10 cellular contexts compared by ENCODE assay signal in genomic region chr2:161138429-161138828, GRCh38. TPM values are rescaled to one million over a fixed set of nuclear protein-coding genes. Genes with fewer than 3 reads are reported as not detected.
DNase-seq lines count a peak whose midpoint lies in the region; ATAC-seq and TF ChIP-seq lines count a peak whose summit lies in the region.
"Had no signal": no experiment of that assay in that cellular context is flagged by ENCODE, and none has a peak within 500 bp of the region (broad histone marks: within the 10 kb centered on the region; RNA-seq: fewer than 3 reads in every experiment).

No MANE protein-coding gene starts in this region.

- TF ChIP-seq CTCF in breast epithelium (IDR thresholded peaks at IDR 0.05) (no peak), MCF 10A (IDR thresholded peaks at IDR 0.05; ENCODE audit: unreplicated experiment) (no peak), Peyer's patch (IDR thresholded peaks at IDR 0.05) (no peak), fibroblast of villous mesenchyme (IDR thresholded peaks at IDR 0.05; ENCODE audit: insufficient read depth, low read depth, low read length) (no peak), thyroid gland (IDR thresholded peaks at IDR 0.05) (no peak), neural progenitor cell (IDR thresholded peaks at IDR 0.05) (no peak)

- POLR2A ChIA-PET in MCF 10A (lab: Yijun Ruan, JAX) = interaction anchor here (0.9 to 1.1 kb wide), 2 partner anchors 14 to 59 kb away, joined by 4 to 6 read pairs; no protein-coding TSS in a partner anchor

- intact Hi-C loops in breast epithelium (cut with DNase I; ENCODE audit: low total_unique reads) (no loop called here), MCF 10A (cut with micrococcal nuclease) (no loop called here), thyroid gland (cut with DNase I) (no loop called here)

- TF ChIP-seq POLR2A in breast epithelium (IDR thresholded peaks at IDR 0.05) (no peak), Peyer's patch (IDR thresholded peaks at IDR 0.05) (no peak), thyroid gland (IDR thresholded peaks at IDR 0.05) (no peak)

- 71 to 90% methylated on average over 2 of the region's 2 CpGs for WGBS in thyroid gland, 2 donors

- no peak overlapping the region for H3K4me2 ChIP-seq in neural progenitor cell

- CTCF ChIA-PET in MCF 10A (lab: Yijun Ruan, JAX) = interaction anchor here (0.7 kb wide), 1 partner anchor 164 kb away, joined by 3 read pairs; no protein-coding TSS in a partner anchor

- H3K9me3 ChIP-seq in breast epithelium = no peaks in the 10 kb centered on the region
- no peaks in the 10 kb centered on the region for H3K9me3 ChIP-seq in Peyer's patch
- H3K9me3 ChIP-seq in thyroid gland = no peaks in the 10 kb centered on the region
- H3K9me3 ChIP-seq in neural progenitor cell (ENCODE audit: low read depth) = no peaks in the 10 kb centered on the region
- H3K9me3 ChIP-seq: prostate gland had no signal

- DNase-seq in breast epithelium (ENCODE audit: low spot score in 2 of 2) (no peak), MCF 10A (ENCODE audit: unreplicated experiment) (no peak), Peyer's patch (peak in 1 of 3 donors; percentile 52), fibroblast of villous mesenchyme (ENCODE audit: low read depth) (no peak), thyroid gland (no peak), neural progenitor cell (ENCODE audit: low spot score) (no peak), GF-D8 (lab: John Stamatoyannopoulos, UW) (no peak)
- DNase-seq: foreskin fibroblast had no signal

- no peak for ATAC-seq in HG03442 (IDR thresholded peaks at IDR 0.05; ENCODE audit: unreplicated experiment)

- no peaks in the 10 kb centered on the region for H3F3A ChIP-seq in neural progenitor cell (ENCODE audit: low read depth)

- H3K36me3 Mint-ChIP-seq in MCF 10A (ENCODE audit: insufficient read depth, unreplicated experiment) = no peaks in the 10 kb centered on the region
- no peaks in the 10 kb centered on the region for H3K36me3 Mint-ChIP-seq in neural progenitor cell

- no peaks in the 10 kb centered on the region for H3K79me2 ChIP-seq in neural progenitor cell (ENCODE audit: low read depth)

- H3K27ac Mint-ChIP-seq in MCF 10A (ENCODE audit: low read depth, unreplicated experiment) = no peak overlapping the region
- H3K27ac Mint-ChIP-seq in neural progenitor cell = no peak overlapping the region

- H3K9me3 Mint-ChIP-seq in MCF 10A (ENCODE audit: unreplicated experiment) = peaks cover 6% of the 10 kb centered on the region
- H3K9me3 Mint-ChIP-seq in neural progenitor cell = peaks cover 6% of the 10 kb centered on the region

- H3K27ac ChIP-seq in breast epithelium (peak overlapping the region; percentile 62 to 83), Peyer's patch (peak overlapping the region; percentile 28 to 78 (median 60)), thyroid gland (peak overlapping the region; percentile 27 to 48 (median 31)), neural progenitor cell (no peak overlapping the region)

- H3K27me3 Mint-ChIP-seq in MCF 10A (ENCODE audit: insufficient read depth, unreplicated experiment) (no peaks in the 10 kb centered on the region), neural progenitor cell (ENCODE audit: insufficient read depth, low read depth) (peaks cover 3% of the 10 kb centered on the region)

- peaks cover 0 to 7% of the 10 kb centered on the region in 2 donors for H3K4me1 ChIP-seq in breast epithelium
- no peaks in the 10 kb centered on the region for H3K4me1 ChIP-seq in Peyer's patch
- peaks cover 43% of the 10 kb centered on the region in 2 donors for H3K4me1 ChIP-seq in thyroid gland
- peaks cover 3% of the 10 kb centered on the region for H3K4me1 ChIP-seq in neural progenitor cell

- no TSS peak for BruUV-seq in MCF 10A (replicated peaks; lab: Mats Ljungman, UMichigan)

- H4K20me1 ChIP-seq in neural progenitor cell (ENCODE audit: low read depth) = no peaks in the 10 kb centered on the region

- H3K4me3 ChIP-seq in breast epithelium (peak overlapping the region in 2 of 3 donors; percentile 40 to 60), Peyer's patch (peak overlapping the region; percentile 3 to 44 (median 38)), fibroblast of villous mesenchyme (ENCODE audit: low read depth, low read length) (peak overlapping the region; percentile 31), thyroid gland (replicated peaks in 1 of 3) (no peak overlapping the region), neural progenitor cell (no peak overlapping the region)
- H3K4me3 ChIP-seq: prostate gland had no signal

- H3K4me1 Mint-ChIP-seq in MCF 10A (ENCODE audit: insufficient read depth, unreplicated experiment) = peaks cover 24% of the 10 kb centered on the region
- H3K4me1 Mint-ChIP-seq in neural progenitor cell = peaks cover 7% of the 10 kb centered on the region

- H2AFZ ChIP-seq in neural progenitor cell (replicated peaks) = no peak overlapping the region

- H3K9ac ChIP-seq in neural progenitor cell = no peak overlapping the region

- H3K27me3 ChIP-seq in breast epithelium = no peaks in the 10 kb centered on the region
- no peaks in the 10 kb centered on the region for H3K27me3 ChIP-seq in Peyer's patch
- H3K27me3 ChIP-seq in thyroid gland = no peaks in the 10 kb centered on the region
- no peaks in the 10 kb centered on the region for H3K27me3 ChIP-seq in neural progenitor cell

- H3K4me3 Mint-ChIP-seq in MCF 10A (ENCODE audit: unreplicated experiment) (no peak overlapping the region), neural progenitor cell (no peak overlapping the region)

- H3K36me3 ChIP-seq in breast epithelium = no peaks in the 10 kb centered on the region
- H3K36me3 ChIP-seq in Peyer's patch = no peaks in the 10 kb centered on the region
- H3K36me3 ChIP-seq in thyroid gland = no peaks in the 10 kb centered on the region
- no peaks in the 10 kb centered on the region for H3K36me3 ChIP-seq in neural progenitor cell
- H3K36me3 ChIP-seq: prostate gland had no signal

RNA-seq across cellular contexts. Expression of gene TANK, which starts 21.8 kb away (rescaled TPM):
- total RNA-seq in breast epithelium = 100 to 1,000 TPM; 128 to 242 (median 166) TPM
- total RNA-seq in MCF 10A (2022) = 62.0 and 79.6 TPM in 2 replicates
- total RNA-seq in Peyer's patch = 10 to 100 TPM; 63.8 to 97.7 (median 88.8) TPM
- 87.3 and 100 TPM in 2 replicates for total RNA-seq in fibroblast of villous mesenchyme
- total RNA-seq in thyroid gland = 100 to 1,000 TPM in 2 of 4 donors, 10 to 100 TPM in 2; 76.9 to 115 (median 98.1) TPM
- 19.8 and 43.5 TPM in 2 replicates for total RNA-seq in neural progenitor cell (ENCODE audit: low replicate concordance)

Comparison
In these comparisons a context has a peak if more than half of its experiments do, and no peak if none do; other contexts are left out.
1. H3K4me3 ChIP-seq: peak in breast epithelium (2 of 3), Peyer's patch (4 of 4) and fibroblast of villous mesenchyme (single experiment); none in thyroid gland (0 of 3) and neural progenitor cell (single experiment).